Comparison of ENCODE assay signal across 8 cellular contexts in genomic region chrX:47193475-47194241, GRCh38. TPM values are rescaled to one million over a fixed set of nuclear protein-coding genes. Genes with fewer than 3 reads are reported as not detected.
DNase-seq lines count a peak whose midpoint lies in the region; ATAC-seq and TF ChIP-seq lines count a peak whose summit lies in the region.

Gene UBA1 (plus strand): TSS chrX:47193829. CDS start chrX:47198803, 4,974 bp downstream.

- peaks cover 22% of the 10 kb centered on the region for H3K36me3 ChIP-seq in H7 (replicated peaks; ENCODE audit: control insufficient read depth, insufficient read depth, low read length)

- H3K36me3 Mint-ChIP-seq in nephron progenitor cell (ENCODE audit: low read depth): peaks cover 36% of the 10 kb centered on the region

- peak within 1 kb of the TSS; percentile 97 for H3K4me3 ChIP-seq in H7 (ENCODE audit: insufficient read depth, low read depth, low read length)

- DNase-seq in ELR (ENCODE audit: low read depth) (peak; percentile 95), H7 (peak; percentile 96), M059J (ENCODE audit: low read depth) (peak; percentile 95), SHP77 (lab: John Stamatoyannopoulos, UW) (peak; percentile 80 to 82), fibroblast of peridontal ligament (ENCODE audit: extremely low read depth) (peak; percentile 92), nephron progenitor cell (peak; percentile 97)
- peak; percentile 85 for DNase-seq in activated effector memory CD4-positive, alpha-beta T cell treated with Interleukin-2 at 50 U/mL for 16 hours
- DNase-seq in stimulated activated naive CD8-positive, alpha-beta T cell treated with anti-CD3 and anti-CD28 coated beads, Interleukin-15, amount 100 ng/mL, for 72 hours: peak; percentile 86 to 92

- H3K4me1 Mint-ChIP-seq in nephron progenitor cell: peaks cover 56% of the 10 kb centered on the region
- H3K4me1 Mint-ChIP-seq in stimulated activated naive CD8-positive, alpha-beta T cell treated with anti-CD3 and anti-CD28 coated beads, Interleukin-15, amount 100 ng/mL, for 72 hours: peaks cover 65% of the 10 kb centered on the region

- TF ChIP-seq CTCF in nephron progenitor cell (IDR thresholded peaks at IDR 0.05): peak; percentile 81

- peaks cover 11% of the 10 kb centered on the region for H3K9me3 Mint-ChIP-seq in nephron progenitor cell
- H3K9me3 Mint-ChIP-seq in stimulated activated naive CD8-positive, alpha-beta T cell treated with anti-CD3 and anti-CD28 coated beads, Interleukin-15, amount 100 ng/mL, for 72 hours: no peaks in the 10 kb centered on the region

- peak; percentile 78 for ATAC-seq in stimulated activated naive CD8-positive, alpha-beta T cell treated with anti-CD3 and anti-CD28 coated beads, Interleukin-15, amount 100 ng/mL, for 72 hours

- peak within 1 kb of the TSS; percentile 99 for H3K4me3 Mint-ChIP-seq in nephron progenitor cell
- H3K4me3 Mint-ChIP-seq in stimulated activated naive CD8-positive, alpha-beta T cell treated with anti-CD3 and anti-CD28 coated beads, Interleukin-15, amount 100 ng/mL, for 72 hours: peak within 1 kb of the TSS; percentile 92 to 96

- H3K27me3 ChIP-seq in H7 (ENCODE audit: control insufficient read depth, insufficient read depth, low read length): peaks cover 4% of the 10 kb centered on the region

- H3K27ac Mint-ChIP-seq in nephron progenitor cell: peak within 1 kb of the TSS; percentile 99
- peak within 1 kb of the TSS; percentile 98 to 99 for H3K27ac Mint-ChIP-seq in stimulated activated naive CD8-positive, alpha-beta T cell treated with anti-CD3 and anti-CD28 coated beads, Interleukin-15, amount 100 ng/mL, for 72 hours

- H3K27me3 Mint-ChIP-seq in nephron progenitor cell (ENCODE audit: low read depth, poor library complexity): peaks cover 3% of the 10 kb centered on the region
- no peaks in the 10 kb centered on the region for H3K27me3 Mint-ChIP-seq in stimulated activated naive CD8-positive, alpha-beta T cell treated with anti-CD3 and anti-CD28 coated beads, Interleukin-15, amount 100 ng/mL, for 72 hours

RNA-seq across cellular contexts. Expression of gene UBA1, which starts in this region (rescaled TPM):
- 427 and 477 TPM in 2 replicates for total RNA-seq in H7 (2014; rRNA removed; shearing (Covaris generic))
- total RNA-seq in M059J (2014; rRNA removed; shearing (Covaris generic)): 155 and 247 TPM in 2 replicates

Comparison
In these comparisons a context has a peak if more than half of its experiments do, and no peak if none do; other contexts are left out.
1. Peak in every context shown above with its lines: DNase-seq, ATAC-seq and H3K4me3 ChIP-seq.